1 cellular context compared by ENCODE assay signal in the genomic region with DNA sequence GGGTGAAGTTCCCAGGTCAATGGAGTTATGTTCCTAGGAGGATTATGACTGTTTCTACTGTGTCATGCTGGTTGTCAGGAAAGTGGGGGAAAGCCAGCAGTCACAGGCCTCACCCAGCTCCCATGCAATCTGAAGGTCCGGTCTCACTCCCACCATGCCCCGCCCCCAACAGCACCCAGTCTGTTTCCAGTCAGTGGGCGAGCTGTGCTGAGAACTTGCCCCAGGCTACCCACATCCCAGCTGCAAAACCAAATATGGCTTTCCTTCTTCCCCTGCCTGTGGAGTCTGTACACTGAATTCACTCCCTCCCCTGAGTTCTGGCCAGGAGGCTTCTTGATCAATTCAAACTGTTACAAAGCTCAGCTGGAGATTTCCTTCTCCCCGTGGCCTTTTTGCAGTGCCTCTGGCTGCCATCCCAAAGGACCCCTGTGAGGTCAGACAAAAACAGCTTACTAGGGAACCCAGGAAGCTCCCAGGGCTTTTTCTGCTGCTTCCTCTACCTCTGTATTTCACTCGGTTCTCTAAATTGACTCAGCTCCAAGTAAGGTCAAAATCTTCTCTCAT.
TF ChIP-seq lines count a peak whose summit lies in the region.

No MANE protein-coding gene starts in this region.

TF ChIP-seq in Ishikawa, 13 proteins besides CTCF, POLR2A, EP300 and RAD21 (continued from another document):
- TF ChIP-seq, protein P1, sequence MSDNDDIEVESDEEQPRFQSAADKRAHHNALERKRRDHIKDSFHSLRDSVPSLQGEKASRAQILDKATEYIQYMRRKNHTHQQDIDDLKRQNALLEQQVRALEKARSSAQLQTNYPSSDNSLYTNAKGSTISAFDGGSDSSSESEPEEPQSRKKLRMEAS (IDR thresholded peaks at IDR 0.05), result no peak
- TF ChIP-seq CEBPB (IDR thresholded peaks at IDR 0.05) (no peak), EGR1 (IDR thresholded peaks at IDR 0.05) (no peak), NFIC (IDR thresholded peaks at IDR 0.05) (peak; percentile 55; the same call in 1 of the 2 replicates), TAF1 (IDR thresholded peaks at IDR 0.05; ENCODE audit: low read depth) (no peak), ZBTB7A (IDR thresholded peaks at IDR 0.05; ENCODE audit: low read depth) (no peak), FOXM1 (IDR thresholded peaks at IDR 0.05; ENCODE audit: borderline replicate concordance, low read depth) (no peak)
